In genomic region chr16:25066747-25067631, GRCh38 we compare ENCODE assay signal across 8 cellular contexts. TPM values are rescaled to one million over a fixed set of nuclear protein-coding genes. Genes with fewer than 3 reads are reported as not detected.
A peak's percentile ranks its signal among the peaks of the same experiment; 100 is the strongest.
DNase-seq lines count a peak whose midpoint lies in the region; ATAC-seq and TF ChIP-seq lines count a peak whose summit lies in the region.

No MANE protein-coding gene starts in this region.

- TF ChIP-seq CTCF in AG04449 (IDR thresholded peaks at IDR 0.05; ENCODE audit: insufficient read depth, low read length, missing control alignments): no peak
- TF ChIP-seq CTCF in liver (IDR thresholded peaks at IDR 0.05; ENCODE audit: low read depth, low read length, missing input control): no peak

- H3K4me3 ChIP-seq in AG04449 (ENCODE audit: low read depth, low read length) (peak overlapping the region; percentile 72), liver (ENCODE audit: low read depth in 1 of 3, low read length in 3 of 3) (peak overlapping the region; percentile 69 to 97 (median 90))

- H3K4me1 ChIP-seq in liver (ENCODE audit: control insufficient read depth in 4 of 4, insufficient read depth in 4 of 4, low read length in 3 of 4): peaks cover 3 to 10% (median 6%) of the 10 kb centered on the region in 4 donors

- POLR2A ChIA-PET in AG04449 (lab: Yijun Ruan, JAX): interaction anchor here (0.6 to 0.8 kb wide), 3 partner anchors 10 to 43 kb away, joined by 3 to 8 read pairs (median 3); no protein-coding TSS in a partner anchor

- H3K27me3 ChIP-seq in liver (ENCODE audit: control insufficient read depth in 4 of 4, insufficient read depth in 4 of 4, low read length in 3 of 4): no peaks in the 10 kb centered on the region

- CTCF ChIA-PET in AG04449 (lab: Yijun Ruan, JAX): interaction anchor here (0.7 to 1.7 kb wide), 6 partner anchors 12 to 167 kb away, joined by 3 to 4 read pairs (median 4); partner anchors contain the start of gene LCMT1

- H3K36me3 ChIP-seq in liver (ENCODE audit: control insufficient read depth in 4 of 4, insufficient read depth in 3 of 4, low read depth in 1 of 4, low read length in 3 of 4): no peaks in the 10 kb centered on the region

- peak overlapping the region; percentile 9 to 81 for H3K9ac ChIP-seq in liver (ENCODE audit: low read depth in 1 of 2, low read length in 2 of 2)

- no peaks in the 10 kb centered on the region for H3K9me3 ChIP-seq in liver (ENCODE audit: control insufficient read depth in 4 of 4, low read length in 3 of 4)

- peak overlapping the region; percentile 74 to 84 for H3K27ac ChIP-seq in liver (ENCODE audit: low read depth in 1 of 2, low read length in 2 of 2)

- no peak for DNase-seq in AG04449 (ENCODE audit: low read depth, low spot score)
- peak; percentile 48 for DNase-seq in NCI-H526 treated with DMSO at 0.1 percent for 48 hours (lab: John Stamatoyannopoulos, UW)
- DNase-seq in activated CD4-positive, alpha-beta T cell treated with anti-CD3 and anti-CD28 coated beads, Interleukin-2, amount 50 U/mL, for 48 hours: peak; percentile 84 to 85
- peak; percentile 75 for DNase-seq in dermis blood vessel endothelial cell
- DNase-seq in stimulated activated CD4-positive, alpha-beta T cell treated with anti-CD3 and anti-CD28 coated beads, Interleukin-4, amount 100 ng/mL, for 1 hour: peak; percentile 81

- TF ChIP-seq RAD21 in liver (IDR thresholded peaks at IDR 0.05): no peak

- WGBS in liver: under 1% methylated on average over 63 of the region's 63 CpGs

- ATAC-seq in GM18873 (IDR thresholded peaks at IDR 0.05; ENCODE audit: low FRiP score, unreplicated experiment) (peak; percentile 57), HG03135 (IDR thresholded peaks at IDR 0.05; ENCODE audit: unreplicated experiment) (peak; percentile 87)

TF ChIP-seq in liver, 16 proteins besides CTCF, POLR2A, EP300 and RAD21:
- TF ChIP-seq YY1 (IDR thresholded peaks at IDR 0.05) (peak; percentile 33), SP1 (IDR thresholded peaks at IDR 0.05) (no peak), GABPA (IDR thresholded peaks at IDR 0.05 in 1 of 2, conservative IDR thresholded peaks at IDR 0.05 in 1 of 2) (peak; percentile 18 to 50)

RNA-seq across cellular contexts. Expression of gene LCMT1, which starts 44.6 kb away (rescaled TPM):
- total RNA-seq in dermis blood vessel endothelial cell (24.8 and 26.5 TPM in 2 replicates), liver (1 to 10 TPM; 4.8 to 8.2 TPM)
- 1 to 10 TPM; 5.8 to 7.4 TPM for polyA plus RNA-seq in liver

RNA-seq across cellular contexts. Expression of gene ARHGAP17, which starts 51.8 kb away (rescaled TPM):
- total RNA-seq in dermis blood vessel endothelial cell: 59.9 and 81.3 TPM in 2 replicates
- 10 to 100 TPM; 21.0 to 21.9 TPM for total RNA-seq in liver
- 10 to 100 TPM in 1 of 2 donors, 1 to 10 TPM in 1; 9.7 to 11.3 TPM for polyA plus RNA-seq in liver
